Comparison of ENCODE assay signal across 1 cellular context in the genomic region with DNA sequence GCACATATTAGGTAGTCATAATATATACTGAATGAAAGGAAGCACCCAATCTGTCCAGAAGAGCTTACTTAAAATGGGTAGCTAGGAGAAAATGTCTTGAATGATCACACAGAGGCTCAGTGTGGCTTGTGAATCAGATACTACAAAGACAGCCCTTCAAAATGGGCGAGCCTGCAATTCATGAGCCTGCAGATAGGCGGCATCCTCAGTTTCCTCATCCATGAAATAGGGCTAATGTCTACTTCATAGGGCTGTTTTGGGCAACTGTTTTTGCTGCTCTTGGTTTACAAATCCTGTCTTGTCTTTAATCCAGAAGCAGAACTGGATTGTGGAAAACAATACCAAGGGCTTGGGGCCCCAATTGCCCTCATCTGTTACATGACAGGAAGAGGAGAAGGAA.
TF ChIP-seq lines count a peak whose summit lies in the region.

No MANE protein-coding gene starts in this region.

TF ChIP-seq in SK-N-SH, 30 proteins besides CTCF, POLR2A, EP300 and RAD21 (continued from another document):
- TF ChIP-seq, protein P1, sequence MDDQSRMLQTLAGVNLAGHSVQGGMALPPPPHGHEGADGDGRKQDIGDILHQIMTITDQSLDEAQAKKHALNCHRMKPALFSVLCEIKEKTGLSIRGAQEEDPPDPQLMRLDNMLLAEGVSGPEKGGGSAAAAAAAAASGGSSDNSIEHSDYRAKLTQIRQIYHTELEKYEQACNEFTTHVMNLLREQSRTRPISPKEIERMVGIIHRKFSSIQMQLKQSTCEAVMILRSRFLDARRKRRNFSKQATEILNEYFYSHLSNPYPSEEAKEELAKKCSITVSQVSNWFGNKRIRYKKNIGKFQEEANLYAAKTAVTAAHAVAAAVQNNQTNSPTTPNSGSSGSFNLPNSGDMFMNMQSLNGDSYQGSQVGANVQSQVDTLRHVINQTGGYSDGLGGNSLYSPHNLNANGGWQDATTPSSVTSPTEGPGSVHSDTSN (IDR thresholded peaks at IDR 0.05), result no peak
- TF ChIP-seq FOXJ3 (CRISPR knock-in tag; IDR thresholded peaks at IDR 0.05) (no peak), ELF1 (IDR thresholded peaks at IDR 0.05) (no peak), SMC3 (IDR thresholded peaks at IDR 0.05; ENCODE audit: low read depth, low read length) (no peak), RFX5 (IDR thresholded peaks at IDR 0.05; ENCODE audit: low read length) (no peak), TCF12 (IDR thresholded peaks at IDR 0.05) (no peak), CHD2 (IDR thresholded peaks at IDR 0.05; ENCODE audit: low read length, partially characterized antibody) (no peak)
- TF ChIP-seq, protein P2, sequence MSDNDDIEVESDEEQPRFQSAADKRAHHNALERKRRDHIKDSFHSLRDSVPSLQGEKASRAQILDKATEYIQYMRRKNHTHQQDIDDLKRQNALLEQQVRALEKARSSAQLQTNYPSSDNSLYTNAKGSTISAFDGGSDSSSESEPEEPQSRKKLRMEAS (IDR thresholded peaks at IDR 0.05; ENCODE audit: low read depth), result no peak
- TF ChIP-seq, protein P3, sequence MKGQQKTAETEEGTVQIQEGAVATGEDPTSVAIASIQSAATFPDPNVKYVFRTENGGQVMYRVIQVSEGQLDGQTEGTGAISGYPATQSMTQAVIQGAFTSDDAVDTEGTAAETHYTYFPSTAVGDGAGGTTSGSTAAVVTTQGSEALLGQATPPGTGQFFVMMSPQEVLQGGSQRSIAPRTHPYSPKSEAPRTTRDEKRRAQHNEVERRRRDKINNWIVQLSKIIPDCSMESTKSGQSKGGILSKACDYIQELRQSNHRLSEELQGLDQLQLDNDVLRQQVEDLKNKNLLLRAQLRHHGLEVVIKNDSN (IDR thresholded peaks at IDR 0.05; ENCODE audit: borderline replicate concordance, low read depth), result no peak
- TF ChIP-seq, protein P4, sequence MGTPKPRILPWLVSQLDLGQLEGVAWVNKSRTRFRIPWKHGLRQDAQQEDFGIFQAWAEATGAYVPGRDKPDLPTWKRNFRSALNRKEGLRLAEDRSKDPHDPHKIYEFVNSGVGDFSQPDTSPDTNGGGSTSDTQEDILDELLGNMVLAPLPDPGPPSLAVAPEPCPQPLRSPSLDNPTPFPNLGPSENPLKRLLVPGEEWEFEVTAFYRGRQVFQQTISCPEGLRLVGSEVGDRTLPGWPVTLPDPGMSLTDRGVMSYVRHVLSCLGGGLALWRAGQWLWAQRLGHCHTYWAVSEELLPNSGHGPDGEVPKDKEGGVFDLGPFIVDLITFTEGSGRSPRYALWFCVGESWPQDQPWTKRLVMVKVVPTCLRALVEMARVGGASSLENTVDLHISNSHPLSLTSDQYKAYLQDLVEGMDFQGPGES (IDR thresholded peaks at IDR 0.05; ENCODE audit: low read depth, low read length), result no peak
- TF ChIP-seq, protein P5, sequence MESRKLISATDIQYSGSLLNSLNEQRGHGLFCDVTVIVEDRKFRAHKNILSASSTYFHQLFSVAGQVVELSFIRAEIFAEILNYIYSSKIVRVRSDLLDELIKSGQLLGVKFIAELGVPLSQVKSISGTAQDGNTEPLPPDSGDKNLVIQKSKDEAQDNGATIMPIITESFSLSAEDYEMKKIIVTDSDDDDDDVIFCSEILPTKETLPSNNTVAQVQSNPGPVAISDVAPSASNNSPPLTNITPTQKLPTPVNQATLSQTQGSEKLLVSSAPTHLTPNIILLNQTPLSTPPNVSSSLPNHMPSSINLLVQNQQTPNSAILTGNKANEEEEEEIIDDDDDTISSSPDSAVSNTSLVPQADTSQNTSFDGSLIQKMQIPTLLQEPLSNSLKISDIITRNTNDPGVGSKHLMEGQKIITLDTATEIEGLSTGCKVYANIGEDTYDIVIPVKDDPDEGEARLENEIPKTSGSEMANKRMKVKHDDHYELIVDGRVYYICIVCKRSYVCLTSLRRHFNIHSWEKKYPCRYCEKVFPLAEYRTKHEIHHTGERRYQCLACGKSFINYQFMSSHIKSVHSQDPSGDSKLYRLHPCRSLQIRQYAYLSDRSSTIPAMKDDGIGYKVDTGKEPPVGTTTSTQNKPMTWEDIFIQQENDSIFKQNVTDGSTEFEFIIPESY (IDR thresholded peaks at IDR 0.05; ENCODE audit: borderline replicate concordance, low read depth), result no peak
